8 cellular contexts compared by ENCODE assay signal in genomic region chr5:169805527-169805934, GRCh38.
DNase-seq lines count a peak whose midpoint lies in the region; ATAC-seq and TF ChIP-seq lines count a peak whose summit lies in the region.

No MANE protein-coding gene starts in this region.

- ATAC-seq in GM19395 (IDR thresholded peaks at IDR 0.05; ENCODE audit: unreplicated experiment) (peak; percentile 83), HG03432 (IDR thresholded peaks at IDR 0.05; ENCODE audit: unreplicated experiment) (peak; percentile 89)
- ATAC-seq in activated naive CD4-positive, alpha-beta T cell treated with anti-CD3 and anti-CD28 coated beads, Interleukin-2, amount 50 U/mL, for 72 hours = peak; percentile 85 to 88

- no peaks in the 10 kb centered on the region for H3K27me3 ChIP-seq in BLaER1 treated with 17β-estradiol and CSF1 and Interleukin-3, amounts not matched to agents 10 nM and 100 nM
- H3K27me3 ChIP-seq in HAP-1 (ENCODE audit: low read depth) = no peaks in the 10 kb centered on the region

- H3K9ac ChIP-seq in BLaER1 treated with 17β-estradiol and CSF1 and Interleukin-3, amounts not matched to agents 10 nM and 100 nM = no peak overlapping the region; a peak in 1 of 22 replicates

- peaks cover 21 to 47% of the 10 kb centered on the region in 2 donors for H3K36me3 Mint-ChIP-seq in activated naive CD4-positive, alpha-beta T cell treated with anti-CD3 and anti-CD28 coated beads, Interleukin-2, amount 50 U/mL, for 72 hours
- H3K36me3 Mint-ChIP-seq in MCF 10A (ENCODE audit: insufficient read depth, unreplicated experiment) = no peaks in the 10 kb centered on the region

- intact Hi-C loops in MCF 10A (cut with micrococcal nuclease) = no loop called here

- in situ Hi-C loops in HAP-1 (cut with MboI; ENCODE audit: low sequenced_read_pairs) = no loop called here

- no peaks in the 10 kb centered on the region for H3K4me1 Mint-ChIP-seq in MCF 10A (ENCODE audit: insufficient read depth, unreplicated experiment)

- peak; percentile 62 to 69 for DNase-seq in activated naive CD4-positive, alpha-beta T cell treated with anti-CD3 and anti-CD28 coated beads, Interleukin-2, amount 50 U/mL, for 72 hours (ENCODE audit: low spot score in 2 of 2)
- DNase-seq in stimulated activated CD4-positive, alpha-beta T cell treated with anti-CD3 and anti-CD28 coated beads, TNF-alpha, amount 100 ng/mL, for 48 hours (ENCODE audit: low read depth in 3 of 3) = peak; percentile 27 to 70 (median 54)
- DNase-seq in MCF 10A (ENCODE audit: unreplicated experiment) (no peak), NCI-H446 (lab: John Stamatoyannopoulos, UW) (no peak), HAP-1 (ENCODE audit: low spot score in 2 of 2) (no peak)

- H3K4me2 ChIP-seq in BLaER1 treated with 17β-estradiol and CSF1 and Interleukin-3, amounts not matched to agents 10 nM and 100 nM = peak overlapping the region in 9 of 11 experiments; percentile 8 to 76 (median 60); a peak in 17 of 22 replicates

- H3K9me3 Mint-ChIP-seq in activated naive CD4-positive, alpha-beta T cell treated with anti-CD3 and anti-CD28 coated beads, Interleukin-2, amount 50 U/mL, for 72 hours = no peaks in the 10 kb centered on the region
- no peaks in the 10 kb centered on the region for H3K9me3 Mint-ChIP-seq in MCF 10A (ENCODE audit: unreplicated experiment)

- peak overlapping the region; percentile 84 to 100 for H3K27ac Mint-ChIP-seq in activated naive CD4-positive, alpha-beta T cell treated with anti-CD3 and anti-CD28 coated beads, Interleukin-2, amount 50 U/mL, for 72 hours
- no peak overlapping the region for H3K27ac Mint-ChIP-seq in MCF 10A (ENCODE audit: low read depth, unreplicated experiment)

- BruUV-seq in MCF 10A (replicated peaks; lab: Mats Ljungman, UMichigan) = no TSS peak

- no peaks in the 10 kb centered on the region for H3K27me3 Mint-ChIP-seq in MCF 10A (ENCODE audit: insufficient read depth, unreplicated experiment)

- H3K4me3 ChIP-seq in BLaER1 treated with 17β-estradiol and CSF1 and Interleukin-3, amounts not matched to agents 10 nM and 100 nM = no peak overlapping the region
- no peak overlapping the region for H3K4me3 ChIP-seq in HAP-1

- peaks cover 22 to 97% (median 47%) of the 10 kb centered on the region in 11 experiments for H3K36me3 ChIP-seq in BLaER1 treated with 17β-estradiol and CSF1 and Interleukin-3, amounts not matched to agents 10 nM and 100 nM
- no peaks in the 10 kb centered on the region for H3K36me3 ChIP-seq in HAP-1 (replicated peaks)

- H3K27ac ChIP-seq in BLaER1 treated with 17β-estradiol and CSF1 and Interleukin-3, amounts not matched to agents 10 nM and 100 nM = peak overlapping the region in 5 of 11 experiments; percentile 1 to 48 (median 26); a peak in 5 of 22 replicates

- H3K4me1 ChIP-seq in BLaER1 treated with 17β-estradiol and CSF1 and Interleukin-3, amounts not matched to agents 10 nM and 100 nM = peaks cover 14 to 66% (median 34%) of the 10 kb centered on the region in 10 experiments
- H3K4me1 ChIP-seq in HAP-1 = no peaks in the 10 kb centered on the region

- POLR2A ChIA-PET in MCF 10A (lab: Yijun Ruan, JAX) = no interaction called here

- H3K4me3 Mint-ChIP-seq in MCF 10A (ENCODE audit: unreplicated experiment) = no peak overlapping the region

- H4K20me1 ChIP-seq in BLaER1 treated with 17β-estradiol and CSF1 and Interleukin-3, amounts not matched to agents 10 nM and 100 nM = peaks cover 0 to 86% (median 8%) of the 10 kb centered on the region in 11 experiments; a peak in 9 of 22 replicates

- no peaks in the 10 kb centered on the region for H3K9me3 ChIP-seq in BLaER1 treated with 17β-estradiol and CSF1 and Interleukin-3, amounts not matched to agents 10 nM and 100 nM (replicated peaks in 1 of 11)
- H3K9me3 ChIP-seq in HAP-1 = no peaks in the 10 kb centered on the region

- CTCF ChIA-PET in MCF 10A (lab: Yijun Ruan, JAX) = interaction anchor here (0.6 to 3.7 kb wide), 4 partner anchors 16 to 266 kb away, joined by 3 to 12 read pairs (median 4); partner anchors contain the start of gene INSYN2B

- TF ChIP-seq CTCF in MCF 10A (IDR thresholded peaks at IDR 0.05; ENCODE audit: unreplicated experiment) = no peak

Comparison
In these comparisons a context has a peak if more than half of its experiments do, and no peak if none do; other contexts are left out.
1. DNase-seq: peak in activated naive CD4-positive, alpha-beta T cell treated with anti-CD3 and anti-CD28 coated beads, Interleukin-2, amount 50 U/mL, for 72 hours (2 of 2) and stimulated activated CD4-positive, alpha-beta T cell treated with anti-CD3 and anti-CD28 coated beads, TNF-alpha, amount 100 ng/mL, for 48 hours (3 of 3); none in MCF 10A (single experiment), NCI-H446 (0 of 2) and HAP-1 (0 of 2).
2. Peak in every context shown above with its lines, with median percentiles within 50 percentile points of each other: ATAC-seq.